ENCODE assay signal across 11 cellular contexts in the genomic region with DNA sequence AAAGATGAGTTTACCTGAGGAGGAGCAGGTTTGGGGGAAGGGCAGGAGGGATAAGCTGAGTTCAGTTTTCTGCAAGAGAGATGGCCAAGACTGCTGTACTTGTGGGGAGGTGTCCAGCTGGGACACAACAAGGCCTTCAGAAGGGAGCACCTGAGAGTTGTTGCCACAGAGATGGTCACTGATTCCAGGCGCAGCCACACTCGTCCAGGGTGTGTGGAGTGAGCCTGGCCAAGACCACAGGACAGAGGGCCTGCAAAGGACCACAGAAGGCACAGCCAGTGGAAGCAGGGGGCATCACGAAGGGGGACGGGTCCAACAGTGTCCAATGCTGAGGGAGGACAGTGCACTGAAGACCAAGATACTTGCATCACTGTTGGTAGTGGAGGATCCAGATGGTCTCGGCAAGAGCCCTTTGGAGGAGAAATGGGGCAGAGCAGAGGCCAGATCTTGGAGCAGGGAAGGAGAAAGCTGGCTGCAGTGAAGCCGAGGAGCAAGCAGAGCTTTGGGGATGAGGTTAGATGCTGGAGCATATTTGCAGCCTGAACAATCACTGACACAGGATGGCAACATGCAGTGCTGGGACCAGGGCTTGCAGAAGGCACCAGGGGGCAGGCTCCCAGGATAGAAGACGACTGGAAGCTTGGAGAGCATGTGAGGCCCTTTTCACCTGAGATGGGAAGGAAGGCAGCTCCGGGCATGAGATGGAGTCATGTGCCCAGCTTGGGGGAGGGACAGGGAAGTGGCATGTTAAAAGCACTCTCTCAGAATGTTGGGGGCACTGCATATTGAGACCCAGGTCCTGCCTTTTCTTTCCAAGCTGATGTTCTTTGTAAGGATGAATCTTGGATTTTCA.
A peak's percentile ranks its signal among the peaks of the same experiment; 100 is the strongest.
DNase-seq lines count a peak whose midpoint lies in the region; ATAC-seq and TF ChIP-seq lines count a peak whose summit lies in the region.
"Had no signal": no experiment of that assay in that cellular context is flagged by ENCODE, and none has a peak within 500 bp of the region (broad histone marks: within the 10 kb centered on the region; RNA-seq: fewer than 3 reads in every experiment).

No MANE protein-coding gene starts in this region.

- H3K9me3 ChIP-seq in spleen: no peaks in the 10 kb centered on the region

- intact Hi-C loops in activated CD4-positive, alpha-beta memory T cell treated with anti-CD3 and anti-CD28 coated beads for 36 hours (cut with micrococcal nuclease): loop anchor here (5.0 kb wide), 1 partner anchor 131 kb away; no protein-coding TSS in a partner anchor
- intact Hi-C loops in spleen (cut with DNase I; ENCODE audit: low total_unique reads): no loop called here

- H3K4me3 Mint-ChIP-seq in activated CD4-positive, alpha-beta memory T cell treated with anti-CD3 and anti-CD28 coated beads, Interleukin-2, amount 10 ng/mL, durations not matched to agents 7 days and 5 days: no peak overlapping the region
- no peak overlapping the region for H3K4me3 Mint-ChIP-seq in activated CD4-positive, alpha-beta memory T cell treated with anti-CD3 and anti-CD28 coated beads for 36 hours
- H3K4me3 Mint-ChIP-seq: activated CD4-positive, alpha-beta T cell treated with anti-CD3 and anti-CD28 coated beads for 36 hours; CD8-positive, alpha-beta T cell had no signal

- DNase-seq in activated CD4-positive, alpha-beta memory T cell treated with anti-CD3 and anti-CD28 coated beads, Interleukin-2, amount 10 ng/mL, durations not matched to agents 7 days and 5 days: peak; percentile 11
- DNase-seq in activated CD4-positive, alpha-beta memory T cell treated with anti-CD3 and anti-CD28 coated beads for 36 hours: no peak
- DNase-seq in NB4 (ENCODE audit: low read depth) (peak; percentile 71), fibroblast of peridontal ligament (ENCODE audit: extremely low read depth) (peak; percentile 39), spleen (peak; percentile 59)
- DNase-seq in activated CD4-positive, alpha-beta T cell treated with anti-CD3 and anti-CD28 coated beads, Interleukin-2, amount 50 U/mL, for 4 hours: no peak
- DNase-seq: activated CD4-positive, alpha-beta T cell treated with anti-CD3 and anti-CD28 coated beads for 36 hours; stimulated activated CD4-positive, alpha-beta T cell treated with anti-CD3 and anti-CD28 coated beads, Interleukin-2, amount 100 ng/mL, for 48 hours had no signal

- no peak for ATAC-seq in GM21619 (IDR thresholded peaks at IDR 0.05; ENCODE audit: unreplicated experiment)
- no peak for ATAC-seq in GM21576 (IDR thresholded peaks at IDR 0.05; ENCODE audit: unreplicated experiment)
- ATAC-seq: activated CD4-positive, alpha-beta T cell treated with anti-CD3 and anti-CD28 coated beads for 36 hours; CD8-positive, alpha-beta T cell had no signal

- peaks cover 0 to 4% (median 0%) of the 10 kb centered on the region in 7 donors for H3K27me3 ChIP-seq in spleen (replicated peaks in 1 of 7)

- CTCF ChIA-PET in activated CD4-positive, alpha-beta memory T cell treated with anti-CD3 and anti-CD28 coated beads, Interleukin-2, amount 10 ng/mL, durations not matched to agents 7 days and 5 days (lab: Charles Lee): no interaction called here
- CTCF ChIA-PET in activated CD4-positive, alpha-beta memory T cell treated with anti-CD3 and anti-CD28 coated beads for 36 hours (lab: Charles Lee): interaction anchor here (0.5 to 3.1 kb wide), 5 partner anchors 9 to 646 kb away, joined by 3 to 16 read pairs (median 4); no protein-coding TSS in a partner anchor

- no peak overlapping the region for H3K4me3 ChIP-seq in NB4 (ENCODE audit: low read depth, low read length)
- H3K4me3 ChIP-seq in spleen: no peak overlapping the region

- H3K27ac ChIP-seq in spleen: no peak overlapping the region

- peak; percentile 17 for TF ChIP-seq CTCF in NB4 (IDR thresholded peaks at IDR 0.05; ENCODE audit: low read depth, low read length)
- no peak for TF ChIP-seq CTCF in spleen (IDR thresholded peaks at IDR 0.05 in 8 of 11, conservative IDR thresholded peaks at IDR 0.05 in 3 of 11)

- no peaks in the 10 kb centered on the region for H3K4me1 Mint-ChIP-seq in activated CD4-positive, alpha-beta memory T cell treated with anti-CD3 and anti-CD28 coated beads, Interleukin-2, amount 10 ng/mL, durations not matched to agents 7 days and 5 days
- H3K4me1 Mint-ChIP-seq in activated CD4-positive, alpha-beta memory T cell treated with anti-CD3 and anti-CD28 coated beads for 36 hours (ENCODE audit: low read depth): no peaks in the 10 kb centered on the region
- H3K4me1 Mint-ChIP-seq: activated CD4-positive, alpha-beta T cell treated with anti-CD3 and anti-CD28 coated beads for 36 hours had no signal

- H3K27ac Mint-ChIP-seq in activated CD4-positive, alpha-beta memory T cell treated with anti-CD3 and anti-CD28 coated beads, Interleukin-2, amount 10 ng/mL, durations not matched to agents 7 days and 5 days: no peak overlapping the region
- no peak overlapping the region for H3K27ac Mint-ChIP-seq in activated CD4-positive, alpha-beta memory T cell treated with anti-CD3 and anti-CD28 coated beads for 36 hours
- H3K27ac Mint-ChIP-seq: activated CD4-positive, alpha-beta T cell treated with anti-CD3 and anti-CD28 coated beads for 36 hours; CD8-positive, alpha-beta T cell had no signal

- POLR2A ChIA-PET in activated CD4-positive, alpha-beta memory T cell treated with anti-CD3 and anti-CD28 coated beads, Interleukin-2, amount 10 ng/mL, durations not matched to agents 7 days and 5 days (lab: Charles Lee): no interaction called here
- POLR2A ChIA-PET in activated CD4-positive, alpha-beta memory T cell treated with anti-CD3 and anti-CD28 coated beads for 36 hours (lab: Charles Lee): no interaction called here

- WGBS in spleen, 5 donors: 68 to 82% (median 73%) methylated on average over 8 of the region's 8 CpGs

- no peaks in the 10 kb centered on the region for H3K9me3 Mint-ChIP-seq in activated CD4-positive, alpha-beta memory T cell treated with anti-CD3 and anti-CD28 coated beads, Interleukin-2, amount 10 ng/mL, durations not matched to agents 7 days and 5 days
- H3K9me3 Mint-ChIP-seq in activated CD4-positive, alpha-beta memory T cell treated with anti-CD3 and anti-CD28 coated beads for 36 hours: no peaks in the 10 kb centered on the region
- H3K9me3 Mint-ChIP-seq: CD8-positive, alpha-beta T cell had no signal

- no peaks in the 10 kb centered on the region for H3K27me3 Mint-ChIP-seq in activated CD4-positive, alpha-beta memory T cell treated with anti-CD3 and anti-CD28 coated beads, Interleukin-2, amount 10 ng/mL, durations not matched to agents 7 days and 5 days
- H3K27me3 Mint-ChIP-seq in activated CD4-positive, alpha-beta memory T cell treated with anti-CD3 and anti-CD28 coated beads for 36 hours: peaks cover 3% of the 10 kb centered on the region

- no peak for TF ChIP-seq POLR2A in NB4 (IDR thresholded peaks at IDR 0.05; ENCODE audit: extremely low read depth, insufficient read length)
- TF ChIP-seq POLR2A in spleen (IDR thresholded peaks at IDR 0.05): no peak

- no peaks in the 10 kb centered on the region for H3K36me3 Mint-ChIP-seq in activated CD4-positive, alpha-beta memory T cell treated with anti-CD3 and anti-CD28 coated beads, Interleukin-2, amount 10 ng/mL, durations not matched to agents 7 days and 5 days (ENCODE audit: low read depth)
- no peaks in the 10 kb centered on the region for H3K36me3 Mint-ChIP-seq in activated CD4-positive, alpha-beta memory T cell treated with anti-CD3 and anti-CD28 coated beads for 36 hours
- H3K36me3 Mint-ChIP-seq: CD8-positive, alpha-beta T cell had no signal

- peaks cover 0 to 22% (median 0%) of the 10 kb centered on the region in 6 donors for H3K4me1 ChIP-seq in spleen

- H3K36me3 ChIP-seq in spleen: no peaks in the 10 kb centered on the region

Comparison
In these comparisons a context has a peak if more than half of its experiments do, and no peak if none do; other contexts are left out.
1. DNase-seq: peak in activated CD4-positive, alpha-beta memory T cell treated with anti-CD3 and anti-CD28 coated beads, Interleukin-2, amount 10 ng/mL, durations not matched to agents 7 days and 5 days (single experiment), NB4 (single experiment), fibroblast of peridontal ligament (single experiment) and spleen (single experiment); none in activated CD4-positive, alpha-beta memory T cell treated with anti-CD3 and anti-CD28 coated beads for 36 hours (single experiment) and activated CD4-positive, alpha-beta T cell treated with anti-CD3 and anti-CD28 coated beads, Interleukin-2, amount 50 U/mL, for 4 hours (0 of 2).